In genomic region chr17:79182176-79183160, GRCh38 we compare ENCODE assay signal across 29 cellular contexts.
DNase-seq lines count a peak whose midpoint lies in the region; ATAC-seq, FAIRE-seq and TF ChIP-seq lines count a peak whose summit lies in the region.
"Had no signal": no experiment of that assay in that cellular context is flagged by ENCODE, and none has a peak within 500 bp of the region (broad histone marks: within the 10 kb centered on the region; RNA-seq: fewer than 3 reads in every experiment).

No MANE protein-coding gene starts in this region.

- TF ChIP-seq CTCF in left ventricle myocardium inferior (IDR thresholded peaks at IDR 0.05; ENCODE audit: borderline replicate concordance), result no peak
- TF ChIP-seq CTCF in glutamatergic neuron (IDR thresholded peaks at IDR 0.05; ENCODE audit: partially characterized antibody, unreplicated experiment), result no peak
- TF ChIP-seq CTCF in mesothelial cell of epicardium (IDR thresholded peaks at IDR 0.05; ENCODE audit: unreplicated experiment), result no peak

- H3K27me3 Mint-ChIP-seq in glutamatergic neuron (ENCODE audit: unreplicated experiment) (peaks cover 17% of the 10 kb centered on the region), mesothelial cell of epicardium (ENCODE audit: low read depth) (peaks cover 92% of the 10 kb centered on the region)

- peak overlapping the region; percentile 69 for H3K4me3 Mint-ChIP-seq in glutamatergic neuron (ENCODE audit: unreplicated experiment)
- H3K4me3 Mint-ChIP-seq in mesothelial cell of epicardium, result peak overlapping the region; percentile 52
- H3K4me3 Mint-ChIP-seq: activated naive CD4-positive, alpha-beta T cell treated with anti-CD3 and anti-CD28 coated beads, Interleukin-2, amount 10 ng/mL, durations not matched to agents 7 days and 5 days had no signal

- no peaks in the 10 kb centered on the region for H3K9me3 ChIP-seq in left ventricle myocardium inferior (replicated peaks)
- H3K9me3 ChIP-seq: lower lobe of right lung, neutrophil, SJCRH30, uterus had no signal

- peaks cover 99% of the 10 kb centered on the region for H3K27me3 ChIP-seq in left ventricle myocardium inferior (ENCODE audit: low read depth)
- H3K27me3 ChIP-seq: uterus had no signal

- no peak for TF ChIP-seq POLR2A in GM12891 (IDR thresholded peaks at IDR 0.05; ENCODE audit: low read depth, low read length)

- no peak for FAIRE-seq in GM12891 (lab: Jason Lieb, UNC)
- FAIRE-seq: bronchial epithelial cell, colon, GM19239 had no signal

- DNase-seq in Right ventricle myocardium inferior (ENCODE audit: missing footprints), result peak; percentile 9
- DNase-seq in left ventricle myocardium inferior, result no peak
- DNase-seq in glutamatergic neuron, result no peak
- no peak for DNase-seq in mesothelial cell of epicardium (ENCODE audit: low spot score in 2 of 2, unreplicated experiment in 2 of 2)
- no peak for DNase-seq in COLO829 (ENCODE audit: low spot score)
- no peak for DNase-seq in GM12891 (ENCODE audit: insufficient read length, low spot score)
- DNase-seq in islet precursor cell, result no peak
- DNase-seq: 8988T; activated CD4-positive, CD25-positive, alpha-beta regulatory T cell; activated naive CD4-positive, alpha-beta T cell treated with anti-CD3 and anti-CD28 coated beads, Interleukin-2, amount 10 ng/mL, durations not matched to agents 7 days and 5 days; amniotic stem cell; CD4-positive, alpha-beta memory T cell; effector CD8-positive, alpha-beta T cell; lower lobe of right lung; MM.1S; NCI-H2081; NCI-H226; NCI-H748 treated with DMSO at 0.1 percent for 48 hours; SJCRH30; stimulated activated naive CD4-positive, alpha-beta T cell treated with Interleukin-2 at 50 U/mL for 16 hours; uterus had no signal

- H3K9me3 Mint-ChIP-seq in glutamatergic neuron (ENCODE audit: unreplicated experiment) (peaks cover 14% of the 10 kb centered on the region), mesothelial cell of epicardium (no peaks in the 10 kb centered on the region)
- H3K9me3 Mint-ChIP-seq: activated naive CD4-positive, alpha-beta T cell treated with anti-CD3 and anti-CD28 coated beads, Interleukin-2, amount 10 ng/mL, durations not matched to agents 7 days and 5 days; CD4-positive, alpha-beta memory T cell had no signal

- H3K27ac ChIP-seq in left ventricle myocardium inferior (replicated peaks), result no peak overlapping the region
- H3K27ac ChIP-seq: foreskin keratinocyte, lower lobe of right lung, neutrophil, SJCRH30, uterus had no signal

- H3K4me3 ChIP-seq in left ventricle myocardium inferior, result no peak overlapping the region
- H3K4me3 ChIP-seq: lower lobe of right lung, SJCRH30 had no signal

- peaks cover 8% of the 10 kb centered on the region for H3K4me1 Mint-ChIP-seq in glutamatergic neuron (ENCODE audit: low read depth, unreplicated experiment)
- peaks cover 5% of the 10 kb centered on the region for H3K4me1 Mint-ChIP-seq in mesothelial cell of epicardium

- H3K27ac Mint-ChIP-seq in glutamatergic neuron (ENCODE audit: unreplicated experiment), result no peak overlapping the region
- H3K27ac Mint-ChIP-seq in mesothelial cell of epicardium, result no peak overlapping the region
- H3K27ac Mint-ChIP-seq: CD4-positive, alpha-beta memory T cell had no signal

- ATAC-seq in Right ventricle myocardium inferior (no peak), GM18498 (IDR thresholded peaks at IDR 0.05; ENCODE audit: unreplicated experiment) (no peak)
- ATAC-seq: esophagus mucosa, HCT116, lower lobe of right lung had no signal

- no peaks in the 10 kb centered on the region for H3K36me3 ChIP-seq in left ventricle myocardium inferior
- H3K36me3 ChIP-seq: lower lobe of right lung, neutrophil, SJCRH30, uterus had no signal

- intact Hi-C loops in Right ventricle myocardium inferior (cut with DNase I) (no loop called here), left ventricle myocardium inferior (cut with micrococcal nuclease) (no loop called here)

- H3K4me1 ChIP-seq in left ventricle myocardium inferior, result peaks cover 9% of the 10 kb centered on the region
- H3K4me1 ChIP-seq: foreskin keratinocyte, lower lobe of right lung, SJCRH30, uterus had no signal

- no peaks in the 10 kb centered on the region for H3K36me3 Mint-ChIP-seq in glutamatergic neuron (ENCODE audit: unreplicated experiment)
- H3K36me3 Mint-ChIP-seq in mesothelial cell of epicardium, result no peaks in the 10 kb centered on the region
- H3K36me3 Mint-ChIP-seq: activated naive CD4-positive, alpha-beta T cell treated with anti-CD3 and anti-CD28 coated beads, Interleukin-2, amount 10 ng/mL, durations not matched to agents 7 days and 5 days; CD4-positive, alpha-beta memory T cell had no signal

TF ChIP-seq in GM12891, 5 proteins besides CTCF, POLR2A, EP300 and RAD21:
- no peak for TF ChIP-seq TAF1 (IDR thresholded peaks at IDR 0.05; ENCODE audit: low read depth, low read length)
- no peak for TF ChIP-seq PAX5 (IDR thresholded peaks at IDR 0.05; ENCODE audit: insufficient read depth, low read length, severe bottlenecking)
- no peak for TF ChIP-seq POU2F2 (IDR thresholded peaks at IDR 0.05; ENCODE audit: low read depth, low read length)
- TF ChIP-seq POLR2AphosphoS5 (IDR thresholded peaks at IDR 0.05; ENCODE audit: low read depth, low read length), result no peak
- no peak for TF ChIP-seq SPI1 (IDR thresholded peaks at IDR 0.05; ENCODE audit: low read depth, low read length)
